In genomic region chrX:80550722-80551121, GRCh38 we compare ENCODE assay signal across 15 cellular contexts.
A peak's percentile ranks its signal among the peaks of the same experiment; 100 is the strongest.
DNase-seq lines count a peak whose midpoint lies in the region; ATAC-seq and TF ChIP-seq lines count a peak whose summit lies in the region.
"Had no signal": no experiment of that assay in that cellular context is flagged by ENCODE, and none has a peak within 500 bp of the region (broad histone marks: within the 10 kb centered on the region; RNA-seq: fewer than 3 reads in every experiment).

No MANE protein-coding gene starts in this region.

- no peak overlapping the region for H3K4me3 ChIP-seq in SJCRH30
- H3K4me3 ChIP-seq: SK-N-MC had no signal

- peak; percentile 40 for TF ChIP-seq CTCF in C4-2B (conservative IDR thresholded peaks at IDR 0.05)

- no peaks in the 10 kb centered on the region for H3K36me3 ChIP-seq in SJCRH30

- intact Hi-C loops in head of caudate nucleus (cut with DNase I) = no loop called here

- no peaks in the 10 kb centered on the region for H3K27me3 ChIP-seq in SJCRH30

- peak; percentile 25 for DNase-seq in KBM-7
- peak; percentile 11 to 24 for DNase-seq in SJCRH30
- no peak for DNase-seq in AG20443 (ENCODE audit: low spot score)
- no peak for DNase-seq in germinal center (ENCODE audit: low spot score)
- DNase-seq in head of caudate nucleus = no peak
- DNase-seq: activated CD4-positive, CD25-positive, alpha-beta regulatory T cell treated with anti-CD3 and anti-CD28 coated beads, Interleukin-2, amount 50 U/mL, for 72 hours; activated T-cell treated with anti-CD3 and anti-CD28 coated beads, Interleukin-2, amount 50 U/mL, for 48 hours; amniotic stem cell; cortex of kidney; NCI-H2227 treated with DMSO at 0.1 percent for 48 hours; right cardiac atrium had no signal

- ATAC-seq in GM18502 (IDR thresholded peaks at IDR 0.05; ENCODE audit: poor library complexity, unreplicated experiment) = peak; percentile 73
- no peak for ATAC-seq in HG02759 (IDR thresholded peaks at IDR 0.05; ENCODE audit: unreplicated experiment)
- ATAC-seq: right cardiac atrium had no signal

- in situ Hi-C loops in KBM-7 (cut with MboI; ENCODE audit: low pct_unique_long_range_greater_than_20kb, low sequenced_read_pairs) = no loop called here

- H3K9me3 ChIP-seq in SJCRH30 (replicated peaks) = no peaks in the 10 kb centered on the region

- H3K27ac ChIP-seq in C4-2B = no peak overlapping the region
- no peak overlapping the region for H3K27ac ChIP-seq in SJCRH30
- H3K27ac ChIP-seq: SK-N-MC had no signal

- H3K4me1 ChIP-seq in SJCRH30 = no peaks in the 10 kb centered on the region

Comparison
In these comparisons a context has a peak if more than half of its experiments do, and no peak if none do; other contexts are left out.
1. DNase-seq: peak in KBM-7 (single experiment) and SJCRH30 (2 of 2); none in AG20443 (single experiment), germinal center (single experiment) and head of caudate nucleus (0 of 42).